12 cellular contexts compared by ENCODE assay signal in genomic region chr11:117928818-117929567, GRCh38. TPM values are rescaled to one million over a fixed set of nuclear protein-coding genes. Genes with fewer than 3 reads are reported as not detected.
DNase-seq lines count a peak whose midpoint lies in the region; ATAC-seq, FAIRE-seq and TF ChIP-seq lines count a peak whose summit lies in the region.
"Had no signal": no experiment of that assay in that cellular context is flagged by ENCODE, and none has a peak within 500 bp of the region (broad histone marks: within the 10 kb centered on the region; RNA-seq: fewer than 3 reads in every experiment).

TSS of gene TMPRSS13 (minus strand) at chr11:117929402. CDS start at chr11:117929307, 95 bp downstream.

- ATAC-seq in stimulated activated effector memory CD8-positive, alpha-beta T cell treated with anti-CD3 and anti-CD28 coated beads, Interleukin-12 subunit alpha, Interleukin-12 subunit beta, amount 100 ng/mL, for 72 hours = no peak
- ATAC-seq in HG02798 (IDR thresholded peaks at IDR 0.05; ENCODE audit: poor library complexity, unreplicated experiment) = no peak
- ATAC-seq in Right ventricle myocardium inferior = no peak

- peaks cover 9% of the 10 kb centered on the region for H3K27me3 Mint-ChIP-seq in activated CD4-positive, alpha-beta T cell treated with anti-CD3 and anti-CD28 coated beads, Interleukin-2, amount 10 ng/mL, durations not matched to agents 7 days and 5 days
- H3K27me3 Mint-ChIP-seq: memory B cell had no signal

- H3K9me3 Mint-ChIP-seq in activated CD4-positive, alpha-beta T cell treated with anti-CD3 and anti-CD28 coated beads, Interleukin-2, amount 10 ng/mL, durations not matched to agents 7 days and 5 days = no peaks in the 10 kb centered on the region
- no peaks in the 10 kb centered on the region for H3K9me3 Mint-ChIP-seq in stimulated activated effector memory CD8-positive, alpha-beta T cell treated with anti-CD3 and anti-CD28 coated beads, Interleukin-12 subunit alpha, Interleukin-12 subunit beta, amount 100 ng/mL, for 72 hours
- H3K9me3 Mint-ChIP-seq: memory B cell had no signal

- peaks cover 57% of the 10 kb centered on the region for H3K4me1 ChIP-seq in PC-9 (replicated peaks; ENCODE audit: insufficient read depth)
- H3K4me1 ChIP-seq in iPS-18a (ENCODE audit: control insufficient read depth, low read depth, low read length) = peaks cover 14% of the 10 kb centered on the region

- no peaks in the 10 kb centered on the region for H3K36me3 Mint-ChIP-seq in activated CD4-positive, alpha-beta T cell treated with anti-CD3 and anti-CD28 coated beads, Interleukin-2, amount 10 ng/mL, durations not matched to agents 7 days and 5 days (ENCODE audit: low read depth)
- H3K36me3 Mint-ChIP-seq in stimulated activated effector memory CD8-positive, alpha-beta T cell treated with anti-CD3 and anti-CD28 coated beads, Interleukin-12 subunit alpha, Interleukin-12 subunit beta, amount 100 ng/mL, for 72 hours = no peaks in the 10 kb centered on the region
- H3K36me3 Mint-ChIP-seq: memory B cell had no signal

- TF ChIP-seq CTCF in PC-9 (conservative IDR thresholded peaks at IDR 0.05) = peak; percentile 79

- H3K4me2 ChIP-seq in PC-9 = peak within 1 kb of the TSS; percentile 91

- BruUV-seq in PC-9 (replicated peaks; lab: Mats Ljungman, UMichigan) = TSS peak; percentile 80

- no peak for DNase-seq in activated CD4-positive, alpha-beta T cell treated with anti-CD3 and anti-CD28 coated beads, Interleukin-2, amount 10 ng/mL, durations not matched to agents 7 days and 5 days
- DNase-seq in activated CD4-positive, alpha-beta T cell treated with anti-CD3 and anti-CD28 coated beads, Interleukin-2, amount 50 U/mL, for 4 hours = no peak
- DNase-seq in PC-9 (peak; percentile 80 to 94), urothelium cell line (ENCODE audit: low spot score) (no peak), Right ventricle myocardium inferior (ENCODE audit: missing footprints) (no peak)
- no peak for DNase-seq in stimulated activated effector memory CD8-positive, alpha-beta T cell treated with anti-CD3 and anti-CD28 coated beads, Interleukin-12 subunit alpha, Interleukin-12 subunit beta, amount 100 ng/mL, for 72 hours (ENCODE audit: low spot score in 2 of 2)
- DNase-seq: ACHN, NCI-H1417 treated with DMSO at 0.1 percent for 48 hours had no signal

- POLR2A ChIA-PET in activated CD4-positive, alpha-beta T cell treated with anti-CD3 and anti-CD28 coated beads, Interleukin-2, amount 10 ng/mL, durations not matched to agents 7 days and 5 days (lab: Charles Lee) = no interaction called here
- POLR2A ChIA-PET in PC-9 (lab: Charles Lee; ENCODE audit: unreplicated experiment) = interaction anchor here (0.6 to 0.7 kb wide), 2 partner anchors 534 to 600 kb away, joined by 3 to 4 read pairs; no protein-coding TSS in a partner anchor

- H3K9me3 ChIP-seq in PC-9 (ENCODE audit: insufficient read depth, low read depth) = no peaks in the 10 kb centered on the region
- H3K9me3 ChIP-seq in iPS-18a (ENCODE audit: control insufficient read depth, low read depth, low read length) = no peaks in the 10 kb centered on the region

- CTCF ChIA-PET in activated CD4-positive, alpha-beta T cell treated with anti-CD3 and anti-CD28 coated beads, Interleukin-2, amount 10 ng/mL, durations not matched to agents 7 days and 5 days (lab: Charles Lee) = interaction anchor here (0.8 to 3.3 kb wide), 4 partner anchors 10 to 27 kb away, joined by 3 to 20 read pairs (median 6); no protein-coding TSS in a partner anchor
- CTCF ChIA-PET in PC-9 (lab: Charles Lee) = interaction anchor here (0.6 to 1.3 kb wide), 2 partner anchors 18 to 113 kb away, joined by 4 to 7 read pairs; no protein-coding TSS in a partner anchor

- H4K20me1 ChIP-seq in PC-9 (ENCODE audit: insufficient read depth) = no peaks in the 10 kb centered on the region

- no peaks in the 10 kb centered on the region for H3K27me3 ChIP-seq in PC-9 (ENCODE audit: insufficient read depth, low read depth)
- H3K27me3 ChIP-seq in iPS-18a (ENCODE audit: control insufficient read depth, insufficient read depth, low read length) = no peaks in the 10 kb centered on the region

- peak within 1 kb of the TSS; percentile 88 for H3K27ac Mint-ChIP-seq in activated CD4-positive, alpha-beta T cell treated with anti-CD3 and anti-CD28 coated beads, Interleukin-2, amount 10 ng/mL, durations not matched to agents 7 days and 5 days
- H3K27ac Mint-ChIP-seq in stimulated activated effector memory CD8-positive, alpha-beta T cell treated with anti-CD3 and anti-CD28 coated beads, Interleukin-12 subunit alpha, Interleukin-12 subunit beta, amount 100 ng/mL, for 72 hours = peak within 1 kb of the TSS; percentile 96

- no peaks in the 10 kb centered on the region for H3K9me2 ChIP-seq in PC-9 (ENCODE audit: insufficient read depth)

- peaks cover 12% of the 10 kb centered on the region; the same call in 1 of the 2 replicates for H3F3A ChIP-seq in PC-9 (ENCODE audit: insufficient read depth, low read depth)

- no peak for FAIRE-seq in urothelium cell line (lab: Jason Lieb, UNC)
- FAIRE-seq: endothelial cell of umbilical vein had no signal

- H2AFZ ChIP-seq in PC-9 = peak within 1 kb of the TSS; percentile 94

- H3K4me3 ChIP-seq in PC-9 (peak within 1 kb of the TSS; percentile 88), iPS-18a (ENCODE audit: low read length) (no peak within 1 kb of the TSS)

- H3K4me3 Mint-ChIP-seq in activated CD4-positive, alpha-beta T cell treated with anti-CD3 and anti-CD28 coated beads, Interleukin-2, amount 10 ng/mL, durations not matched to agents 7 days and 5 days = peak within 1 kb of the TSS; percentile 34
- H3K4me3 Mint-ChIP-seq in stimulated activated effector memory CD8-positive, alpha-beta T cell treated with anti-CD3 and anti-CD28 coated beads, Interleukin-12 subunit alpha, Interleukin-12 subunit beta, amount 100 ng/mL, for 72 hours = peak within 1 kb of the TSS; percentile 64
- H3K4me3 Mint-ChIP-seq: memory B cell had no signal

- H3K27ac ChIP-seq in PC-9 = peak within 1 kb of the TSS; percentile 86
- H3K27ac ChIP-seq in iPS-18a (ENCODE audit: low read length) = no peak within 1 kb of the TSS

- intact Hi-C loops in PC-9 (cut with micrococcal nuclease; ENCODE audit: unreplicated experiment) (loop anchor here (1.0 kb wide), 1 partner anchor 18 kb away; no protein-coding TSS in a partner anchor), Right ventricle myocardium inferior (cut with DNase I) (no loop called here)

- H3K79me2 ChIP-seq in PC-9 (ENCODE audit: low read depth) = peaks cover 17% of the 10 kb centered on the region

- no peaks in the 10 kb centered on the region for H3K36me3 ChIP-seq in PC-9 (ENCODE audit: low read depth)
- H3K36me3 ChIP-seq in iPS-18a (ENCODE audit: control insufficient read depth, low read depth, low read length) = no peaks in the 10 kb centered on the region

- H3K9ac ChIP-seq in iPS-18a (ENCODE audit: low read length) = peak within 1 kb of the TSS; percentile 13

- peaks cover 49% of the 10 kb centered on the region for H3K4me1 Mint-ChIP-seq in activated CD4-positive, alpha-beta T cell treated with anti-CD3 and anti-CD28 coated beads, Interleukin-2, amount 10 ng/mL, durations not matched to agents 7 days and 5 days
- peaks cover 59% of the 10 kb centered on the region for H3K4me1 Mint-ChIP-seq in stimulated activated effector memory CD8-positive, alpha-beta T cell treated with anti-CD3 and anti-CD28 coated beads, Interleukin-12 subunit alpha, Interleukin-12 subunit beta, amount 100 ng/mL, for 72 hours

RNA-seq across cellular contexts. Expression of gene TMPRSS13, which starts in this region (rescaled TPM):
- total RNA-seq in activated CD4-positive, alpha-beta T cell treated with anti-CD3 and anti-CD28 coated beads, Interleukin-2, amount 10 ng/mL, durations not matched to agents 7 days and 5 days = 1 to 10 TPM; 1.4 to 1.5 TPM
- total RNA-seq in PC-9 (2021) (18.5 and 21.7 TPM in 2 replicates), Right ventricle myocardium inferior (not detected)

Comparison
In these comparisons a context has a peak if more than half of its experiments do, and no peak if none do; other contexts are left out.
1. DNase-seq: peak in PC-9 (2 of 2); none in activated CD4-positive, alpha-beta T cell treated with anti-CD3 and anti-CD28 coated beads, Interleukin-2, amount 10 ng/mL, durations not matched to agents 7 days and 5 days (single experiment), activated CD4-positive, alpha-beta T cell treated with anti-CD3 and anti-CD28 coated beads, Interleukin-2, amount 50 U/mL, for 4 hours (0 of 2), stimulated activated effector memory CD8-positive, alpha-beta T cell treated with anti-CD3 and anti-CD28 coated beads, Interleukin-12 subunit alpha, Interleukin-12 subunit beta, amount 100 ng/mL, for 72 hours (0 of 2), urothelium cell line (single experiment) and Right ventricle myocardium inferior (single experiment).